Comparison of ENCODE assay signal across 9 cellular contexts in the genomic region with DNA sequence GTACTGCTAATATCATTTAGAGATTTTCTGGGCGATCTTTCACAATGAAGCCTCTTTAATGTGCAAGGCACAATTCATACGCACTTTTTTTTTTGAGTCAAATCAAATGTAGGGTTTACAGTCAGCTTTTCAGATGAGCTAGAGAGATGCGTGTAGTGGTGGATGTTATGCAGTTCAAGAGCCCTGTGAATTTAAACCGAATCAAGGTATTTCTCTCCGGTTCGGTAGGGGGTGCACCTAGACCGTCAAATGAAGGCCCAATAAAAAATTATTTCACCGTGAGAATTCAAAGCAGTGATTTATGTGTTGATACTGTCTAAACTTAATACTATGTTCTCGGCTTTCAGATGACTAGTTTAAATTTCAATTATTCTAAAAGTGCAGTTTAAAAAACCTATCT. TPM values are rescaled to one million over a fixed set of nuclear protein-coding genes. Genes with fewer than 3 reads are reported as not detected.
DNase-seq lines count a peak whose midpoint lies in the region; ATAC-seq and TF ChIP-seq lines count a peak whose summit lies in the region.
"Had no signal": no experiment of that assay in that cellular context is flagged by ENCODE, and none has a peak within 500 bp of the region (broad histone marks: within the 10 kb centered on the region; RNA-seq: fewer than 3 reads in every experiment).

No MANE protein-coding gene starts in this region.

- no peak for TF ChIP-seq EP300 in tibial nerve (IDR thresholded peaks at IDR 0.05)

- H3K27me3 Mint-ChIP-seq in osteocyte (ENCODE audit: unreplicated experiment): peaks cover 50% of the 10 kb centered on the region

- DNase-seq in NCI-H146 (lab: John Stamatoyannopoulos, UW): peak; percentile 16
- no peak for DNase-seq in NCI-H146 treated with DMSO at 0.1 percent for 48 hours (lab: John Stamatoyannopoulos, UW; ENCODE audit: unreplicated experiment)
- peak; percentile 36 for DNase-seq in NCI-H1436 treated with DMSO at 0.1 percent for 48 hours (lab: John Stamatoyannopoulos, UW)
- peak; percentile 1 for DNase-seq in cerebellum (ENCODE audit: low spot score)
- no peak for DNase-seq in osteocyte (ENCODE audit: extremely low spot score, unreplicated experiment)
- no peak for DNase-seq in tibial nerve (ENCODE audit: low spot score in 2 of 2)
- no peak for DNase-seq in ecto neural progenitor cell (ENCODE audit: low spot score)
- DNase-seq: naive B cell had no signal

- 16% methylated on average over 9 of the region's 9 CpGs for WGBS in tibial nerve, 2 donors

- H3K4me1 Mint-ChIP-seq in osteocyte (ENCODE audit: unreplicated experiment): peaks cover 6% of the 10 kb centered on the region

- H3K9me3 ChIP-seq in tibial nerve: no peaks in the 10 kb centered on the region

- ATAC-seq in HG03039 (IDR thresholded peaks at IDR 0.05; ENCODE audit: unreplicated experiment): no peak

- H3K4me1 ChIP-seq in tibial nerve: peaks cover 0 to 10% (median 4%) of the 10 kb centered on the region in 4 donors

- no peak for TF ChIP-seq POLR2A in tibial nerve (IDR thresholded peaks at IDR 0.05)

- H3K36me3 Mint-ChIP-seq in osteocyte (ENCODE audit: unreplicated experiment): no peaks in the 10 kb centered on the region
- H3K36me3 Mint-ChIP-seq: naive B cell had no signal

- H3K4me3 ChIP-seq in tibial nerve: no peak overlapping the region

- no peak overlapping the region for H3K27ac ChIP-seq in tibial nerve

- peak; percentile 20 for TF ChIP-seq CTCF in osteocyte (IDR thresholded peaks at IDR 0.05)
- TF ChIP-seq CTCF in tibial nerve (IDR thresholded peaks at IDR 0.05): peak in 1 of 5 experiments; percentile 24

- no peaks in the 10 kb centered on the region for H3K36me3 ChIP-seq in tibial nerve

- H3K27me3 ChIP-seq in tibial nerve: peaks cover 0 to 34% of the 10 kb centered on the region in 2 donors

- H3K4me3 Mint-ChIP-seq in osteocyte (ENCODE audit: unreplicated experiment): no peak overlapping the region

- no peaks in the 10 kb centered on the region for H3K9me3 Mint-ChIP-seq in osteocyte (ENCODE audit: unreplicated experiment)
- H3K9me3 Mint-ChIP-seq: naive B cell had no signal

- no peak overlapping the region for H3K27ac Mint-ChIP-seq in osteocyte (ENCODE audit: unreplicated experiment)
- H3K27ac Mint-ChIP-seq: naive B cell had no signal

RNA-seq across cellular contexts. Expression of gene PTH2R, which starts 1.1 kb away (rescaled TPM):
- total RNA-seq in cerebellum (not detected), osteocyte (not detected in 2 replicates), tibial nerve (not detected)

Comparison
In these comparisons a context has a peak if more than half of its experiments do, and no peak if none do; other contexts are left out.
1. DNase-seq: peak in NCI-H146 (single experiment), NCI-H1436 treated with DMSO at 0.1 percent for 48 hours (single experiment) and cerebellum (single experiment); none in NCI-H146 treated with DMSO at 0.1 percent for 48 hours (single experiment), osteocyte (single experiment), tibial nerve (0 of 2) and ecto neural progenitor cell (single experiment).